ENCODE assay signal across 8 cellular contexts in the genomic region with DNA sequence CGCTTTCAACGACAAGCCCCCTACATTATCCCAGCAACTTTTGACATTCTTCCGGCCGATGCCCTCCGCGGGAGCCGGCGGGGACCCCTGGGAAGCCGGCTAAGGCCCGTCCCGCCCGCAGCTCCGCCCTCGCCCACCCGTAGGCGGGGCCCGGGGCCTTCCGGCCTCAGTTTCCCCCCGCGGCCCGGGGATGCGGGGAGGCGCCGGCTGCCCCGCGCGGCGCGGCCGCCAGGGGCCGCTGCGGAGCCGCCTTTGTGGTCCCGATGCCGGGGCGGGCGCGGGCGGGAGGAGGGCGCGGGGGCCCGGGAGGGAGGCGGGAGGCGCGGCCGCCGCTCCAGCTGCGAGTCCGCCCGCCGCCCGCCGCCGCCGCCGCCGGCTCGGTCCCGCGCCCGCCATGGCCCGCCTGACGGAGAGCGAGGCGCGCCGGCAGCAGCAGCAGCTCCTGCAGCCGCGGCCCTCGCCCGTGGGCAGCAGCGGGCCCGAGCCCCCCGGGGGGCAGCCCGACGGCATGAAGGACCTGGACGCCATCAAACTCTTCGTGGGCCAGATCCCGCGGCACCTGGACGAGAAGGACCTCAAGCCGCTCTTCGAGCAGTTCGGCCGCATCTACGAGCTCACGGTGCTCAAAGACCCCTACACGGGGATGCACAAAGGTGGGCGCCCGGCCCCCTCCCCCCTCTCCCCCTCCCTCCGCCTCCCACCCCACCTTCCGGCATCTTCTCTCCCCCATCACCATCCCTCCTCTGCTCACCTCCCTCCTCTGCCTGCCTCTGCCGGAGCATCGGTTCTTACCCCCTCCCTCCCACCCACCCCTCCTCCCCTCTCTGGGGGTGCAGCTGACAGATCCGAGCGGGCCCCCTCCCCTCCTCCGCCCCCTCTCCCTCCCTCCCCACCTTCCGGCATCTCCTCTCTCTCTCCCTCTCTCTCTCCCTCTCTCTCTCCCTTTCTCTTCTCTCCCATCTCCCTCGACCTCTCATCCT. TPM values are rescaled to one million over a fixed set of nuclear protein-coding genes. Genes with fewer than 3 reads are reported as not detected.
DNase-seq lines count a peak whose midpoint lies in the region; ATAC-seq and TF ChIP-seq lines count a peak whose summit lies in the region.

A gene (plus strand): TSS at position 316 of the 980 bp plus-strand sequence. CDS start 79 bp downstream, at position 395.

- intact Hi-C loops in CD14-positive monocyte (cut with micrococcal nuclease): no loop called here
- intact Hi-C loops in breast epithelium (cut with DNase I; ENCODE audit: low total_unique reads): loop anchor here (1.0 to 5.0 kb wide), 2 partner anchors 45 to 923 kb away; no protein-coding TSS in a partner anchor

- peaks cover 26 to 61% (median 46%) of the 10 kb centered on the region in 3 donors for H3K27me3 Mint-ChIP-seq in CD14-positive monocyte (ENCODE audit: low read depth in 3 of 3)

- peak within 1 kb of the TSS in 1 of 2 donors; percentile 76 for H3K4me3 Mint-ChIP-seq in CD14-positive monocyte

- H3K9ac ChIP-seq in HUES64 (ENCODE audit: low read depth, low read length): no peak within 1 kb of the TSS

- ATAC-seq in HG03025 (IDR thresholded peaks at IDR 0.05; ENCODE audit: low FRiP score, unreplicated experiment): no peak

- H3K27ac ChIP-seq in HUES64 (ENCODE audit: low read depth, low read length) (no peak within 1 kb of the TSS), VCaP (no peak within 1 kb of the TSS), breast epithelium (no peak within 1 kb of the TSS)

- H3K9me3 ChIP-seq in HUES64 (ENCODE audit: insufficient read depth, low read depth, low read length): no peaks in the 10 kb centered on the region
- no peaks in the 10 kb centered on the region for H3K9me3 ChIP-seq in breast epithelium

- peaks cover 16% of the 10 kb centered on the region; the same call in 1 of the 2 replicates for H3K27me3 ChIP-seq in HUES64 (ENCODE audit: insufficient read depth, low read length)
- H3K27me3 ChIP-seq in breast epithelium: peaks cover 0 to 45% of the 10 kb centered on the region in 2 donors

- H3K4me1 ChIP-seq in HUES64 (ENCODE audit: insufficient read depth, low read length) (no peaks in the 10 kb centered on the region), breast epithelium (no peaks in the 10 kb centered on the region)

- 2% methylated on average over 94 of the region's 99 CpGs for WGBS in HUES64

- H3K4me1 Mint-ChIP-seq in CD14-positive monocyte: no peaks in the 10 kb centered on the region

- TF ChIP-seq CTCF in CD14-positive monocyte (IDR thresholded peaks at IDR 0.05): peak; percentile 77
- TF ChIP-seq CTCF in VCaP (conservative IDR thresholded peaks at IDR 0.05): peak; percentile 82
- TF ChIP-seq CTCF in breast epithelium (IDR thresholded peaks at IDR 0.05): peak in 1 of 3 donors; percentile 59

- H3K36me3 Mint-ChIP-seq in CD14-positive monocyte: no peaks in the 10 kb centered on the region

- DNase-seq in CD14-positive monocyte (ENCODE audit: low spot score) (no peak), breast epithelium (ENCODE audit: low spot score in 2 of 2) (peak in 1 of 2 donors; percentile 20), left kidney (ENCODE audit: low read depth, low spot score) (peak; percentile 81), cortex of kidney (lab: John Stamatoyannopoulos, UW) (no peak)
- DNase-seq in stimulated activated CD8-positive, alpha-beta memory T cell treated with anti-CD3 and anti-CD28 coated beads, Interleukin-12 subunit alpha, Interleukin-12 subunit beta, amount 100 ng/mL, for 24 hours (ENCODE audit: extremely low read depth): peak; percentile 25

- H3K4me3 ChIP-seq in HUES64 (ENCODE audit: low read length) (peak within 1 kb of the TSS; percentile 67), breast epithelium (peak within 1 kb of the TSS in 2 of 3 donors; percentile 41 to 65)

- H3K27ac Mint-ChIP-seq in CD14-positive monocyte: peak within 1 kb of the TSS in 1 of 7 donors; percentile 58

- no peak for TF ChIP-seq POLR2A in breast epithelium (IDR thresholded peaks at IDR 0.05)

- H3K36me3 ChIP-seq in HUES64 (ENCODE audit: insufficient read depth, low read length) (no peaks in the 10 kb centered on the region), breast epithelium (no peaks in the 10 kb centered on the region)

- peaks cover 0 to 10% (median 0%) of the 10 kb centered on the region in 7 donors for H3K9me3 Mint-ChIP-seq in CD14-positive monocyte

RNA-seq across cellular contexts. Expression of the gene that starts here (rescaled TPM):
- not detected for polyA plus RNA-seq in CD14-positive monocyte
- polyA plus RNA-seq in HUES64 (2013, experiment 1 of 2): 3.3 TPM
- polyA plus RNA-seq in HUES64 (2013, experiment 2 of 2): 4.9 TPM
- total RNA-seq in breast epithelium: under 1 TPM in 2 of 3 donors, not detected in 1; 0.33 to 0.59 TPM

Comparison
In these comparisons a context has a peak if more than half of its experiments do, and no peak if none do; other contexts are left out.
1. DNase-seq: peak in left kidney (single experiment) and stimulated activated CD8-positive, alpha-beta memory T cell treated with anti-CD3 and anti-CD28 coated beads, Interleukin-12 subunit alpha, Interleukin-12 subunit beta, amount 100 ng/mL, for 24 hours (single experiment); none in CD14-positive monocyte (single experiment) and cortex of kidney (single experiment).